2 cellular contexts compared by ENCODE assay signal in the genomic region with DNA sequence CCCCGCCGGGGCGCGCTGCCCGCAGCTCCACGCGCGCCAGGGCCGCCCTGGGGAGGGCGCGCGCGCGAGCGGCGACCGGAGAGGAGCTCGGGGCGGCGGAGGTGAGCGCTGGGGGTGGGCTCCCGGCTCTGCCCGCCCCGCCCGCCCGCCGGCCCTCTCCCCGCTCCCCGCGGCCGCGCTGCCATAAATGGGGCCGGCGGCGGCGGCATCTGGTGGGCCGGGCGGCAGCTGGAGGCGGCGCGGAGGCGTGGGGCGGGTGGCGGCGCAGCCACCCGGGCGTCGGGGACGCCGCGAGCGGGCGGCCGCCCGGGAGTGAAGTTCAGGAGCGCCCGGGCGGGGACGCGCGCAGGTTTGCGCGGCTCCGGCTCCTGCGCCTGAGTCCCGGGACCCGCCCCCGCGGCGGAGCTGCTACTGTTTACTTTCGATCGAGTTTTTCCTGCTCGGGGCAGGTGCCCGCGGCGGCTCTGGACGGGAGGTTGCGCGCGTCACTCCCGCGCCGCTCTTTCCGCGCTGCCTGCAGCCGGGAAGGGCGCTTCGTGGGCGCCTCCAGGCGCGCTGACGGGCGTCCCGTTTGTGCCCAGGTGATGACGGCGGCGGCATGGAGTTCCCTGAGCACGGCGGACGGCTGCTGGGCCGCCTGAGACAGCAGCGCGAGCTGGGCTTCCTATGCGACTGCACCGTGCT.
TF ChIP-seq lines count a peak whose summit lies in the region.

Gene ZBTB42 (plus strand): TSS at position 502 of the 684 bp plus-strand sequence. CDS start 97 bp downstream, at position 599.

TF ChIP-seq in WTC11, 78 proteins besides CTCF, POLR2A, EP300 and RAD21 (continues in another document):
- TF ChIP-seq ZNF423 (CRISPR knock-in tag; IDR thresholded peaks at IDR 0.05), result no peak
- no peak for TF ChIP-seq ELF4 (CRISPR knock-in tag; IDR thresholded peaks at IDR 0.05; ENCODE audit: low read depth)
- no peak for TF ChIP-seq GTF2I (CRISPR knock-in tag; conservative IDR thresholded peaks at IDR 0.05)
- no peak for TF ChIP-seq NFATC4 (CRISPR knock-in tag; IDR thresholded peaks at IDR 0.05)
- TF ChIP-seq ZNF512 (CRISPR knock-in tag; IDR thresholded peaks at IDR 0.05; ENCODE audit: borderline replicate concordance), result no peak
- no peak for TF ChIP-seq ATF2 (CRISPR knock-in tag; IDR thresholded peaks at IDR 0.05; ENCODE audit: borderline replicate concordance, low read depth)
- no peak for TF ChIP-seq AFF4 (CRISPR knock-in tag; IDR thresholded peaks at IDR 0.05; ENCODE audit: borderline replicate concordance)
- TF ChIP-seq FOXJ3 (CRISPR knock-in tag; IDR thresholded peaks at IDR 0.05; ENCODE audit: borderline replicate concordance), result no peak
- TF ChIP-seq KAT7 (CRISPR knock-in tag; IDR thresholded peaks at IDR 0.05; ENCODE audit: borderline replicate concordance), result no peak
- TF ChIP-seq ZNF138 (CRISPR knock-in tag; conservative IDR thresholded peaks at IDR 0.05), result no peak
- no peak for TF ChIP-seq SOX15 (CRISPR knock-in tag; IDR thresholded peaks at IDR 0.05)
- no peak for TF ChIP-seq NR1H2 (CRISPR knock-in tag; IDR thresholded peaks at IDR 0.05)
- no peak for TF ChIP-seq TCF7 (CRISPR knock-in tag; IDR thresholded peaks at IDR 0.05; ENCODE audit: low read depth)
- TF ChIP-seq, protein P1, sequence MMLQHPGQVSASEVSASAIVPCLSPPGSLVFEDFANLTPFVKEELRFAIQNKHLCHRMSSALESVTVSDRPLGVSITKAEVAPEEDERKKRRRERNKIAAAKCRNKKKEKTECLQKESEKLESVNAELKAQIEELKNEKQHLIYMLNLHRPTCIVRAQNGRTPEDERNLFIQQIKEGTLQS (CRISPR knock-in tag; conservative IDR thresholded peaks at IDR 0.05), result no peak
- TF ChIP-seq OVOL2 (CRISPR knock-in tag; IDR thresholded peaks at IDR 0.05; ENCODE audit: borderline replicate concordance), result no peak
- no peak for TF ChIP-seq NFYB (CRISPR knock-in tag; conservative IDR thresholded peaks at IDR 0.05; ENCODE audit: low read depth)
- peak; percentile 52; the same call in 1 of the 2 replicates for TF ChIP-seq FOXK1 (CRISPR knock-in tag; IDR thresholded peaks at IDR 0.05)
- no peak for TF ChIP-seq HMGA2 (CRISPR knock-in tag; IDR thresholded peaks at IDR 0.05)
- TF ChIP-seq CDX4 (CRISPR knock-in tag; IDR thresholded peaks at IDR 0.05; ENCODE audit: borderline replicate concordance), result no peak
- no peak for TF ChIP-seq IRF1 (CRISPR knock-in tag; IDR thresholded peaks at IDR 0.05)
- TF ChIP-seq GABPB1 (CRISPR knock-in tag; IDR thresholded peaks at IDR 0.05), result no peak

TF ChIP-seq in HepG2, 621 proteins besides CTCF, POLR2A, EP300 and RAD21 (continues in another document):
- no peak for TF ChIP-seq ZNF256 (CRISPR knock-in tag; conservative IDR thresholded peaks at IDR 0.05)
- peak; percentile 39 for TF ChIP-seq ZNF883 (CRISPR knock-in tag; IDR thresholded peaks at IDR 0.05; ENCODE audit: not compliant biosample characterization)
- 0 out of 4 replicates have a peak, but pooled peaks of 1 of the 2 experiments have one; percentile 76 for TF ChIP-seq KLF16 (CRISPR knock-in tag; IDR thresholded peaks at IDR 0.05)
- no peak for TF ChIP-seq ZNF510 (CRISPR knock-in tag; IDR thresholded peaks at IDR 0.05; ENCODE audit: low read depth)
- TF ChIP-seq ZFP36L1 (CRISPR knock-in tag; IDR thresholded peaks at IDR 0.05), result no peak
- no peak for TF ChIP-seq SMAD1 (CRISPR knock-in tag; IDR thresholded peaks at IDR 0.05; ENCODE audit: borderline replicate concordance, low read depth)
- 0 out of 2 replicates have a peak, but pooled peaks have one; percentile 58 for TF ChIP-seq SALL1 (CRISPR knock-in tag; IDR thresholded peaks at IDR 0.05)
- TF ChIP-seq HHEX (CRISPR knock-in tag; IDR thresholded peaks at IDR 0.05), result no peak
- TF ChIP-seq ZFAT (CRISPR knock-in tag; conservative IDR thresholded peaks at IDR 0.05), result no peak
- no peak for TF ChIP-seq ZBTB7A (CRISPR knock-in tag; IDR thresholded peaks at IDR 0.05)
- TF ChIP-seq MAFG (CRISPR knock-in tag; IDR thresholded peaks at IDR 0.05), result no peak
- TF ChIP-seq SP2 (CRISPR knock-in tag; IDR thresholded peaks at IDR 0.05), result no peak
- peak; percentile 69; the same call in 1 of the 2 replicates for TF ChIP-seq ZNF333 (CRISPR knock-in tag; IDR thresholded peaks at IDR 0.05; ENCODE audit: borderline replicate concordance)
- TF ChIP-seq GATAD1 (CRISPR knock-in tag; IDR thresholded peaks at IDR 0.05), result no peak
- TF ChIP-seq, protein P2, sequence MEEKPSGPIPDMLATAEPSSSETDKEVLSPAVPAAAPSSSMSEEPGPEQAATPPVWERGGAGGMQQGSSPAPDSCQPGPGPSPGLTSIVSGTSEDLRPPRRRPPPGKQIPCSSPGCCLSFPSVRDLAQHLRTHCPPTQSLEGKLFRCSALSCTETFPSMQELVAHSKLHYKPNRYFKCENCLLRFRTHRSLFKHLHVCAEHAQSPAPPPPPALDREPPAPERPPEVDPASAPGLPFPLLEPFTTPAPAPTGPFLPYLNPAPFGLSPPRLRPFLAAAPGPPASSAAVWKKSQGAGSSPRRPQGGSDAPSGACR (CRISPR knock-in tag; IDR thresholded peaks at IDR 0.05), result no peak; the same call in 1 of the 2 replicates
- no peak for TF ChIP-seq ONECUT2 (CRISPR knock-in tag; IDR thresholded peaks at IDR 0.05)
- TF ChIP-seq U2AF2 (IDR thresholded peaks at IDR 0.05; ENCODE audit: low read depth, low read length), result no peak
- TF ChIP-seq ZNF577 (CRISPR knock-in tag; IDR thresholded peaks at IDR 0.05; ENCODE audit: borderline replicate concordance, low read depth), result no peak
- no peak for TF ChIP-seq ARID2 (CRISPR knock-in tag; IDR thresholded peaks at IDR 0.05; ENCODE audit: borderline replicate concordance)
- no peak for TF ChIP-seq NCOA1 (CRISPR knock-in tag; IDR thresholded peaks at IDR 0.05)
- TF ChIP-seq TOE1 (CRISPR knock-in tag; IDR thresholded peaks at IDR 0.05), result no peak
- TF ChIP-seq NFKBIZ (CRISPR knock-in tag; IDR thresholded peaks at IDR 0.05), result 0 out of 2 replicates have a peak, but pooled peaks have one; percentile 22
- TF ChIP-seq SMAD3 (CRISPR knock-in tag; IDR thresholded peaks at IDR 0.05), result no peak
- TF ChIP-seq AKAP8 (CRISPR knock-in tag; IDR thresholded peaks at IDR 0.05), result no peak; the same call in 1 of the 2 replicates
- no peak for TF ChIP-seq ZNF549 (CRISPR knock-in tag; IDR thresholded peaks at IDR 0.05)
- TF ChIP-seq SKIL (CRISPR knock-in tag; IDR thresholded peaks at IDR 0.05; ENCODE audit: borderline replicate concordance), result no peak
- TF ChIP-seq GTF2F1 (IDR thresholded peaks at IDR 0.05; ENCODE audit: low read length), result no peak
- TF ChIP-seq ZNF18 (CRISPR knock-in tag; IDR thresholded peaks at IDR 0.05; ENCODE audit: insufficient replicate concordance), result no peak
- TF ChIP-seq HDAC1 (CRISPR knock-in tag; IDR thresholded peaks at IDR 0.05), result no peak; the same call in 1 of the 2 replicates
- no peak for TF ChIP-seq TP53 (CRISPR knock-in tag; conservative IDR thresholded peaks at IDR 0.05)
- no peak for TF ChIP-seq ISX (CRISPR knock-in tag; conservative IDR thresholded peaks at IDR 0.05)
- no peak for TF ChIP-seq TAF15 (IDR thresholded peaks at IDR 0.05; ENCODE audit: low read depth, low read length, poor library complexity, severe bottlenecking)
- TF ChIP-seq KLF11 (CRISPR knock-in tag; IDR thresholded peaks at IDR 0.05), result no peak
- no peak for TF ChIP-seq SNAPC2 (CRISPR knock-in tag; IDR thresholded peaks at IDR 0.05)
- TF ChIP-seq KDM5A (IDR thresholded peaks at IDR 0.05; ENCODE audit: borderline replicate concordance, low read length), result no peak
- TF ChIP-seq, protein P3, sequence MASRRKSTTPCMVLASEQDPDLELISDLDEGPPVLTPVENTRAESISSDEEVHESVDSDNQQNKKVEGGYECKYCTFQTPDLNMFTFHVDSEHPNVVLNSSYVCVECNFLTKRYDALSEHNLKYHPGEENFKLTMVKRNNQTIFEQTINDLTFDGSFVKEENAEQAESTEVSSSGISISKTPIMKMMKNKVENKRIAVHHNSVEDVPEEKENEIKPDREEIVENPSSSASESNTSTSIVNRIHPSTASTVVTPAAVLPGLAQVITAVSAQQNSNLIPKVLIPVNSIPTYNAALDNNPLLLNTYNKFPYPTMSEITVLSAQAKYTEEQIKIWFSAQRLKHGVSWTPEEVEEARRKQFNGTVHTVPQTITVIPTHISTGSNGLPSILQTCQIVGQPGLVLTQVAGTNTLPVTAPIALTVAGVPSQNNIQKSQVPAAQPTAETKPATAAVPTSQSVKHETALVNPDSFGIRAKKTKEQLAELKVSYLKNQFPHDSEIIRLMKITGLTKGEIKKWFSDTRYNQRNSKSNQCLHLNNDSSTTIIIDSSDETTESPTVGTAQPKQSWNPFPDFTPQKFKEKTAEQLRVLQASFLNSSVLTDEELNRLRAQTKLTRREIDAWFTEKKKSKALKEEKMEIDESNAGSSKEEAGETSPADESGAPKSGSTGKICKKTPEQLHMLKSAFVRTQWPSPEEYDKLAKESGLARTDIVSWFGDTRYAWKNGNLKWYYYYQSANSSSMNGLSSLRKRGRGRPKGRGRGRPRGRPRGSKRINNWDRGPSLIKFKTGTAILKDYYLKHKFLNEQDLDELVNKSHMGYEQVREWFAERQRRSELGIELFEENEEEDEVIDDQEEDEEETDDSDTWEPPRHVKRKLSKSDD (CRISPR knock-in tag; IDR thresholded peaks at IDR 0.05; ENCODE audit: low read depth), result no peak
- TF ChIP-seq, protein P4, sequence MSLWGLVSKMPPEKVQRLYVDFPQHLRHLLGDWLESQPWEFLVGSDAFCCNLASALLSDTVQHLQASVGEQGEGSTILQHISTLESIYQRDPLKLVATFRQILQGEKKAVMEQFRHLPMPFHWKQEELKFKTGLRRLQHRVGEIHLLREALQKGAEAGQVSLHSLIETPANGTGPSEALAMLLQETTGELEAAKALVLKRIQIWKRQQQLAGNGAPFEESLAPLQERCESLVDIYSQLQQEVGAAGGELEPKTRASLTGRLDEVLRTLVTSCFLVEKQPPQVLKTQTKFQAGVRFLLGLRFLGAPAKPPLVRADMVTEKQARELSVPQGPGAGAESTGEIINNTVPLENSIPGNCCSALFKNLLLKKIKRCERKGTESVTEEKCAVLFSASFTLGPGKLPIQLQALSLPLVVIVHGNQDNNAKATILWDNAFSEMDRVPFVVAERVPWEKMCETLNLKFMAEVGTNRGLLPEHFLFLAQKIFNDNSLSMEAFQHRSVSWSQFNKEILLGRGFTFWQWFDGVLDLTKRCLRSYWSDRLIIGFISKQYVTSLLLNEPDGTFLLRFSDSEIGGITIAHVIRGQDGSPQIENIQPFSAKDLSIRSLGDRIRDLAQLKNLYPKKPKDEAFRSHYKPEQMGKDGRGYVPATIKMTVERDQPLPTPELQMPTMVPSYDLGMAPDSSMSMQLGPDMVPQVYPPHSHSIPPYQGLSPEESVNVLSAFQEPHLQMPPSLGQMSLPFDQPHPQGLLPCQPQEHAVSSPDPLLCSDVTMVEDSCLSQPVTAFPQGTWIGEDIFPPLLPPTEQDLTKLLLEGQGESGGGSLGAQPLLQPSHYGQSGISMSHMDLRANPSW (CRISPR knock-in tag; IDR thresholded peaks at IDR 0.05; ENCODE audit: borderline replicate concordance), result no peak
- no peak for TF ChIP-seq ZNF891 (CRISPR knock-in tag; IDR thresholded peaks at IDR 0.05)
- TF ChIP-seq NR2C2 (CRISPR knock-in tag; IDR thresholded peaks at IDR 0.05; ENCODE audit: borderline replicate concordance), result no peak
